23 cellular contexts compared by ENCODE assay signal in the genomic region with DNA sequence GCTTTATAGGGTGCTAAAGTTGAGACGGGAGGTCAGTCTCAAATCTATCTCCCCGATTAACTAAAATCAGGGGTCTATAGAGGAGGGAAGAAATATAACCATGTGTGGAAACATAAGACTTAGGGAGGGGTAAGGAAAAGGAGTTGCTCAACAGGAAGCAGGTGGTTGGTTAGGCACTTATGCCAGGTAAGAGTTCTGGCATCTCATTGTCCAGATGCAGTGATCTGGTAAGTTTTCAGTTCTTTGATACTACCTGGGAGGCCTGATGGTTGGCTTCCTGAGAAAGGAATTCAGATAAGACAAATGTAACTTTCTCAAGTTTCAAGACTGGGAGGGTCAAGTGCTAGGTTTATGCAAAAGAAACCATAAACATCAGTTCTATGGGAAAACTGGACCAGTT. TPM values are rescaled to one million over a fixed set of nuclear protein-coding genes. Genes with fewer than 3 reads are reported as not detected.
DNase-seq lines count a peak whose midpoint lies in the region; ATAC-seq, FAIRE-seq and TF ChIP-seq lines count a peak whose summit lies in the region.
"Had no signal": no experiment of that assay in that cellular context is flagged by ENCODE, and none has a peak within 500 bp of the region (broad histone marks: within the 10 kb centered on the region; RNA-seq: fewer than 3 reads in every experiment).

No MANE protein-coding gene starts in this region.

- peaks cover 5% of the 10 kb centered on the region for H3K36me3 ChIP-seq in endodermal cell (ENCODE audit: control insufficient read depth, insufficient read depth, low read length)
- H3K36me3 ChIP-seq in mesenchymal stem cell (ENCODE audit: control insufficient read depth in 1 of 2, insufficient read depth in 2 of 2, low read depth in 1 of 2, low read length in 2 of 2), result peaks cover 0 to 2% of the 10 kb centered on the region in 2 experiments
- H3K36me3 ChIP-seq: thoracic aorta had no signal

- no peak for ATAC-seq in memory B cell (ENCODE audit: low read depth)
- ATAC-seq in HG03097 (IDR thresholded peaks at IDR 0.05; ENCODE audit: low FRiP score, unreplicated experiment), result no peak
- ATAC-seq: activated CD8-positive, alpha-beta T cell treated with anti-CD3 and anti-CD28 coated beads, Interleukin-2, amount 10 ng/mL, durations not matched to agents 7 days and 5 days had no signal

- H3K4me3 ChIP-seq in endodermal cell (ENCODE audit: low read length), result no peak overlapping the region
- no peak overlapping the region for H3K4me3 ChIP-seq in mesenchymal stem cell (ENCODE audit: insufficient read depth in 1 of 2, low read depth in 1 of 2, low read length in 2 of 2)
- H3K4me3 ChIP-seq: hepatocyte, thoracic aorta had no signal

- H3K9me3 ChIP-seq in endodermal cell (ENCODE audit: control insufficient read depth, low read length) (peaks cover 18% of the 10 kb centered on the region), mesenchymal stem cell (ENCODE audit: control insufficient read depth, low read length) (peaks cover 9% of the 10 kb centered on the region)

- H3K9ac ChIP-seq in endodermal cell (ENCODE audit: extremely low read depth, low read length, poor library complexity, severe bottlenecking) (no peak overlapping the region), mesenchymal stem cell (ENCODE audit: low read length) (no peak overlapping the region)

- no peak overlapping the region for H4K8ac ChIP-seq in mesenchymal stem cell (ENCODE audit: low read length)

- in situ Hi-C loops in G401 (cut with HindIII; ENCODE audit: low sequenced_read_pairs), result no loop called here

- peak; percentile 13 for DNase-seq in G401 (ENCODE audit: low spot score)
- peak; percentile 53 for DNase-seq in NCI-H69 (lab: John Stamatoyannopoulos, UW)
- no peak for DNase-seq in endodermal cell
- DNase-seq in memory B cell (ENCODE audit: low spot score in 2 of 2), result no peak
- DNase-seq in OCI-M2 (lab: John Stamatoyannopoulos, UW; ENCODE audit: unreplicated experiment), result no peak
- no peak for DNase-seq in frontal cortex (ENCODE audit: low spot score in 2 of 2)
- DNase-seq in mesenchymal stem cell, result no peak
- DNase-seq: activated CD8-positive, alpha-beta T cell treated with anti-CD3 and anti-CD28 coated beads, Interleukin-2, amount 10 ng/mL, durations not matched to agents 7 days and 5 days; activated gamma-delta T cell treated with Interleukin-2 at 50 U/mL for 16 hours; H9; KBM-7; NCI-H187; NCI-H510A treated with DMSO at 0.1 percent for 48 hours; retina; stimulated activated CD4-positive, alpha-beta T cell treated with anti-CD3 and anti-CD28 coated beads, Interleukin-4, amount 100 ng/mL, for 1 hour; stimulated activated naive CD4-positive, alpha-beta T cell treated with Interleukin-2 at 50 U/mL for 16 hours; T1000 had no signal

- H3K27ac ChIP-seq in endodermal cell (ENCODE audit: low read depth, low read length) (no peak overlapping the region), mesenchymal stem cell (ENCODE audit: low read length, poor library complexity, severe bottlenecking) (no peak overlapping the region)
- H3K27ac ChIP-seq: hepatocyte, thoracic aorta had no signal

- H3K4me1 ChIP-seq in endodermal cell (ENCODE audit: control insufficient read depth, insufficient read depth, low read length) (peaks cover 28% of the 10 kb centered on the region), mesenchymal stem cell (ENCODE audit: control insufficient read depth, insufficient read depth, low read depth, low read length) (peaks cover 2% of the 10 kb centered on the region)

- H2AFZ ChIP-seq in mesenchymal stem cell (ENCODE audit: low read depth, low read length), result no peak overlapping the region
- H2AFZ ChIP-seq: hepatocyte had no signal

- TF ChIP-seq CTCF in endodermal cell (conservative IDR thresholded peaks at IDR 0.05), result no peak

- no peak overlapping the region for H3K23ac ChIP-seq in mesenchymal stem cell (ENCODE audit: low read length in 2 of 2)

- H3K79me1 ChIP-seq in mesenchymal stem cell (replicated peaks; ENCODE audit: low read length, poor library complexity, severe bottlenecking), result peaks cover 33% of the 10 kb centered on the region

- no peak overlapping the region for H2BK12ac ChIP-seq in mesenchymal stem cell (ENCODE audit: low read length in 2 of 2)

- H3K4me3 Mint-ChIP-seq in endodermal cell (no peak overlapping the region), memory B cell (no peak overlapping the region)
- H3K4me3 Mint-ChIP-seq: activated CD8-positive, alpha-beta T cell treated with anti-CD3 and anti-CD28 coated beads, Interleukin-2, amount 10 ng/mL, durations not matched to agents 7 days and 5 days; CD14-positive monocyte; H9 had no signal

- H4K91ac ChIP-seq in mesenchymal stem cell (ENCODE audit: low read length), result no peak overlapping the region

- no peak overlapping the region for H3K14ac ChIP-seq in mesenchymal stem cell (ENCODE audit: low read length in 2 of 2)

- no peak overlapping the region for H3K4me2 ChIP-seq in mesenchymal stem cell (ENCODE audit: low read length, poor library complexity, severe bottlenecking)
- H3K4me2 ChIP-seq: hepatocyte had no signal

- H3K18ac ChIP-seq in mesenchymal stem cell (ENCODE audit: low read depth in 1 of 2, low read length in 2 of 2), result no peak overlapping the region

- H2BK15ac ChIP-seq in mesenchymal stem cell (ENCODE audit: low read depth, poor library complexity, severe bottlenecking), result no peak overlapping the region

- H2BK120ac ChIP-seq in mesenchymal stem cell (ENCODE audit: low read depth, low read length), result no peak overlapping the region

- H2AK5ac ChIP-seq in mesenchymal stem cell (ENCODE audit: low read length, severe bottlenecking), result no peak overlapping the region

- FAIRE-seq in frontal cortex (lab: Jason Lieb, UNC), result no peak
- FAIRE-seq: GM18507, islet of Langerhans had no signal

- H3K27ac Mint-ChIP-seq in endodermal cell (peak overlapping the region; percentile 52), memory B cell (peak overlapping the region; percentile 18)
- H3K27ac Mint-ChIP-seq: activated CD8-positive, alpha-beta T cell treated with anti-CD3 and anti-CD28 coated beads, Interleukin-2, amount 10 ng/mL, durations not matched to agents 7 days and 5 days had no signal

- H3K4me1 Mint-ChIP-seq in endodermal cell, result peaks cover 72% of the 10 kb centered on the region
- peaks cover 40% of the 10 kb centered on the region for H3K4me1 Mint-ChIP-seq in memory B cell

- no peak overlapping the region for H2BK5ac ChIP-seq in mesenchymal stem cell (ENCODE audit: low read depth, low read length, poor library complexity, severe bottlenecking)

- H3K4ac ChIP-seq in mesenchymal stem cell (ENCODE audit: low read depth in 1 of 2, low read length in 2 of 2), result no peak overlapping the region

- 83% methylated on average over 2 of the region's 2 CpGs; no CpG with 5 or more reads in 1 of the 2 experiments for WGBS in endodermal cell (ENCODE audit: insufficient coverage in 1 of 2, insufficient read length in 1 of 2), 2 experiments
- 86% methylated on average over 2 of the region's 2 CpGs for WGBS in mesenchymal stem cell

- H3K9me3 Mint-ChIP-seq in endodermal cell (peaks cover 4% of the 10 kb centered on the region), memory B cell (peaks cover 3% of the 10 kb centered on the region)

- no peaks in the 10 kb centered on the region for H3K27me3 ChIP-seq in endodermal cell (ENCODE audit: control insufficient read depth, insufficient read depth, low read length, poor library complexity, severe bottlenecking)
- H3K27me3 ChIP-seq in mesenchymal stem cell (ENCODE audit: control insufficient read depth in 1 of 2, insufficient read depth in 1 of 2, low read length in 2 of 2), result no peaks in the 10 kb centered on the region
- H3K27me3 ChIP-seq: hepatocyte had no signal

- H3K36me3 Mint-ChIP-seq in endodermal cell (ENCODE audit: low read depth) (peaks cover 12% of the 10 kb centered on the region), memory B cell (peaks cover 23% of the 10 kb centered on the region)

- no peaks in the 10 kb centered on the region for H3K27me3 Mint-ChIP-seq in endodermal cell (ENCODE audit: insufficient read depth)
- no peaks in the 10 kb centered on the region for H3K27me3 Mint-ChIP-seq in memory B cell

RNA-seq across cellular contexts. Expression of a gene that starts 47.7 kb away (rescaled TPM):
- total RNA-seq in G401 (2014; rRNA removed; shearing (Covaris generic)), result 49.4 and 52.5 TPM in 2 replicates
- 10 to 100 TPM; 51.0 to 73.5 TPM for total RNA-seq in endodermal cell
- 25.8 TPM for polyA plus RNA-seq in endodermal cell (2013, experiment 1 of 2)
- polyA plus RNA-seq in endodermal cell (2013, experiment 2 of 2), result 29.1 TPM
- total RNA-seq in frontal cortex, result 53.8 TPM
- 33.2 TPM for polyA plus RNA-seq in mesenchymal stem cell (2013, experiment 1 of 2)
- 34.9 TPM for polyA plus RNA-seq in mesenchymal stem cell (2013, experiment 2 of 2)

RNA-seq across cellular contexts. Expression of a gene that starts 48.0 kb away (rescaled TPM):
- total RNA-seq in G401 (2014; rRNA removed; shearing (Covaris generic)), result 14.4 and 14.5 TPM in 2 replicates
- total RNA-seq in endodermal cell (10 to 100 TPM; 11.3 to 14.8 TPM), frontal cortex (39.9 TPM)
- polyA plus RNA-seq in endodermal cell (2013, experiment 1 of 2), result 15.2 TPM
- 15.4 TPM for polyA plus RNA-seq in endodermal cell (2013, experiment 2 of 2)
- 13.8 TPM for polyA plus RNA-seq in mesenchymal stem cell (2013, experiment 1 of 2)
- polyA plus RNA-seq in mesenchymal stem cell (2013, experiment 2 of 2), result 13.5 TPM

Comparison
In these comparisons a context has a peak if more than half of its experiments do, and no peak if none do; other contexts are left out.
1. DNase-seq: peak in G401 (single experiment) and NCI-H69 (single experiment); none in endodermal cell (single experiment), memory B cell (0 of 2), OCI-M2 (single experiment), frontal cortex (0 of 2) and mesenchymal stem cell (single experiment).